Comparison of ENCODE assay signal across 2 cellular contexts in genomic region chr16:69520800-69521602, GRCh38.
TF ChIP-seq lines count a peak whose summit lies in the region.

No MANE protein-coding gene starts in this region.

TF ChIP-seq in HepG2, 621 proteins besides CTCF, POLR2A, EP300 and RAD21 (continues in another document):
- no peak for TF ChIP-seq AGO2 (optimal IDR thresholded peaks at IDR 0.05; ENCODE audit: low read depth, low read length)
- no peak for TF ChIP-seq LCORL (IDR thresholded peaks at IDR 0.05)
- no peak for TF ChIP-seq LCORL (CRISPR knock-in tag; IDR thresholded peaks at IDR 0.05)
- TF ChIP-seq CAMTA2 (CRISPR knock-in tag; IDR thresholded peaks at IDR 0.05; ENCODE audit: borderline replicate concordance), result no peak
- peak; percentile 83; the same call in 1 of the 2 replicates for TF ChIP-seq ZBTB37 (CRISPR knock-in tag; IDR thresholded peaks at IDR 0.05)
- TF ChIP-seq DRAP1 (CRISPR knock-in tag; IDR thresholded peaks at IDR 0.05), result no peak
- TF ChIP-seq FOSL2 (CRISPR knock-in tag; IDR thresholded peaks at IDR 0.05), result no peak; the same call in 1 of the 2 replicates
- 0 out of 2 replicates have a peak, but pooled peaks have one; percentile 20 for TF ChIP-seq ZNF143 (CRISPR knock-in tag; IDR thresholded peaks at IDR 0.05)
- TF ChIP-seq ETV6 (CRISPR knock-in tag; conservative IDR thresholded peaks at IDR 0.05), result no peak
- TF ChIP-seq FOXA3 (CRISPR knock-in tag; IDR thresholded peaks at IDR 0.05), result peak; percentile 53; the same call in 1 of the 2 replicates
- no peak for TF ChIP-seq SOX6 (IDR thresholded peaks at IDR 0.05)
- TF ChIP-seq SOX6 (CRISPR knock-in tag; IDR thresholded peaks at IDR 0.05), result peak; percentile 56; the same call in 1 of the 2 replicates
- TF ChIP-seq ZNF224 (CRISPR knock-in tag; IDR thresholded peaks at IDR 0.05), result peak; percentile 48; the same call in 1 of the 2 replicates
- TF ChIP-seq, protein P1, sequence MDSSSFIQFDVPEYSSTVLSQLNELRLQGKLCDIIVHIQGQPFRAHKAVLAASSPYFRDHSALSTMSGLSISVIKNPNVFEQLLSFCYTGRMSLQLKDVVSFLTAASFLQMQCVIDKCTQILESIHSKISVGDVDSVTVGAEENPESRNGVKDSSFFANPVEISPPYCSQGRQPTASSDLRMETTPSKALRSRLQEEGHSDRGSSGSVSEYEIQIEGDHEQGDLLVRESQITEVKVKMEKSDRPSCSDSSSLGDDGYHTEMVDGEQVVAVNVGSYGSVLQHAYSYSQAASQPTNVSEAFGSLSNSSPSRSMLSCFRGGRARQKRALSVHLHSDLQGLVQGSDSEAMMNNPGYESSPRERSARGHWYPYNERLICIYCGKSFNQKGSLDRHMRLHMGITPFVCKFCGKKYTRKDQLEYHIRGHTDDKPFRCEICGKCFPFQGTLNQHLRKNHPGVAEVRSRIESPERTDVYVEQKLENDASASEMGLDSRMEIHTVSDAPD (CRISPR knock-in tag; IDR thresholded peaks at IDR 0.05), result peak; percentile 87
- no peak for TF ChIP-seq FOXA1 (IDR thresholded peaks at IDR 0.05)
- TF ChIP-seq FOXA1 (CRISPR knock-in tag; IDR thresholded peaks at IDR 0.05), result peak; percentile 34; the same call in 1 of the 2 replicates
- TF ChIP-seq DPF2 (CRISPR knock-in tag; IDR thresholded peaks at IDR 0.05; ENCODE audit: borderline replicate concordance, low read depth), result 0 out of 2 replicates have a peak, but pooled peaks have one; percentile 17
- 0 out of 2 replicates have a peak, but pooled peaks have one; percentile 26 for TF ChIP-seq FOXK1 (CRISPR knock-in tag; IDR thresholded peaks at IDR 0.05; ENCODE audit: borderline replicate concordance, low read depth)
- TF ChIP-seq, protein P2, sequence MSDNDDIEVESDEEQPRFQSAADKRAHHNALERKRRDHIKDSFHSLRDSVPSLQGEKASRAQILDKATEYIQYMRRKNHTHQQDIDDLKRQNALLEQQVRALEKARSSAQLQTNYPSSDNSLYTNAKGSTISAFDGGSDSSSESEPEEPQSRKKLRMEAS (IDR thresholded peaks at IDR 0.05), result 0 out of 2 replicates have a peak, but pooled peaks have one; percentile 15
- TF ChIP-seq SP4 (CRISPR knock-in tag; IDR thresholded peaks at IDR 0.05), result 0 out of 2 replicates have a peak, but pooled peaks have one; percentile 18
- peak; percentile 28; the same call in 1 of the 2 replicates for TF ChIP-seq ARID4A (CRISPR knock-in tag; IDR thresholded peaks at IDR 0.05; ENCODE audit: borderline replicate concordance)
- TF ChIP-seq HOXA5 (CRISPR knock-in tag; IDR thresholded peaks at IDR 0.05), result peak; percentile 16; the same call in 1 of the 2 replicates
- TF ChIP-seq ARNTL (CRISPR knock-in tag; IDR thresholded peaks at IDR 0.05), result no peak
- no peak for TF ChIP-seq ZKSCAN8 (CRISPR knock-in tag; IDR thresholded peaks at IDR 0.05; ENCODE audit: borderline replicate concordance)

TF ChIP-seq in GM12878, 131 proteins besides CTCF, POLR2A, EP300 and RAD21:
- peak in 1 of 2 experiments; percentile 39; a peak in 1 of 4 replicates for TF ChIP-seq CEBPB (IDR thresholded peaks at IDR 0.05; ENCODE audit: borderline replicate concordance in 1 of 2, low read depth in 2 of 2, low read length in 2 of 2)
- TF ChIP-seq NBN (IDR thresholded peaks at IDR 0.05), result no peak
- peak; percentile 28 for TF ChIP-seq IKZF1 (conservative IDR thresholded peaks at IDR 0.05)
- 0 out of 2 replicates have a peak, but pooled peaks have one; percentile 31 for TF ChIP-seq NFIC (IDR thresholded peaks at IDR 0.05; ENCODE audit: low read depth, low read length)
- no peak for TF ChIP-seq SUPT20H (IDR thresholded peaks at IDR 0.05; ENCODE audit: borderline replicate concordance, control insufficient read depth, low read depth, low read length)
- peak; percentile 60 for TF ChIP-seq SKIL (IDR thresholded peaks at IDR 0.05; ENCODE audit: low read depth, poor library complexity, severe bottlenecking)
- TF ChIP-seq PAX5 (IDR thresholded peaks at IDR 0.05; ENCODE audit: borderline replicate concordance, low read depth, low read length), result peak; percentile 40; the same call in 1 of the 2 replicates
- 0 out of 2 replicates have a peak, but pooled peaks have one; percentile 19 for TF ChIP-seq IRF4 (IDR thresholded peaks at IDR 0.05; ENCODE audit: low read depth, low read length)
- TF ChIP-seq RUNX3 (IDR thresholded peaks at IDR 0.05; ENCODE audit: low read length), result peak; percentile 74
- TF ChIP-seq IKZF2 (IDR thresholded peaks at IDR 0.05), result peak; percentile 44 to 62; a peak in 3 of 4 replicates
- TF ChIP-seq, protein P3, sequence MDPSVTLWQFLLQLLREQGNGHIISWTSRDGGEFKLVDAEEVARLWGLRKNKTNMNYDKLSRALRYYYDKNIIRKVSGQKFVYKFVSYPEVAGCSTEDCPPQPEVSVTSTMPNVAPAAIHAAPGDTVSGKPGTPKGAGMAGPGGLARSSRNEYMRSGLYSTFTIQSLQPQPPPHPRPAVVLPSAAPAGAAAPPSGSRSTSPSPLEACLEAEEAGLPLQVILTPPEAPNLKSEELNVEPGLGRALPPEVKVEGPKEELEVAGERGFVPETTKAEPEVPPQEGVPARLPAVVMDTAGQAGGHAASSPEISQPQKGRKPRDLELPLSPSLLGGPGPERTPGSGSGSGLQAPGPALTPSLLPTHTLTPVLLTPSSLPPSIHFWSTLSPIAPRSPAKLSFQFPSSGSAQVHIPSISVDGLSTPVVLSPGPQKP (IDR thresholded peaks at IDR 0.05; ENCODE audit: low read depth, low read length), result no peak
- TF ChIP-seq SPI1 (IDR thresholded peaks at IDR 0.05; ENCODE audit: borderline replicate concordance, insufficient read depth, low read depth, low read length), result 0 out of 2 replicates have a peak, but pooled peaks have one; percentile 12
- peak; percentile 16; the same call in 1 of the 2 replicates for TF ChIP-seq MTA2 (IDR thresholded peaks at IDR 0.05; ENCODE audit: low read depth)
- no peak for TF ChIP-seq IRF3 (IDR thresholded peaks at IDR 0.05)
- 0 out of 2 replicates have a peak, but pooled peaks have one; percentile 12 for TF ChIP-seq JUNB (IDR thresholded peaks at IDR 0.05)
- peak; percentile 47; the same call in 1 of the 2 replicates for TF ChIP-seq TAF1 (IDR thresholded peaks at IDR 0.05; ENCODE audit: borderline replicate concordance, low read depth, low read length)
